ENCODE assay signal across 11 cellular contexts in genomic region chr17:40103742-40104095, GRCh38. TPM values are rescaled to one million over a fixed set of nuclear protein-coding genes. Genes with fewer than 3 reads are reported as not detected.
A peak's percentile ranks its signal among the peaks of the same experiment; 100 is the strongest.
DNase-seq lines count a peak whose midpoint lies in the region; ATAC-seq and TF ChIP-seq lines count a peak whose summit lies in the region.
"Had no signal": no experiment of that assay in that cellular context is flagged by ENCODE, and none has a peak within 500 bp of the region (broad histone marks: within the 10 kb centered on the region; RNA-seq: fewer than 3 reads in every experiment).

No MANE protein-coding gene starts in this region.

- peaks cover 11% of the 10 kb centered on the region; the same call in 1 of the 2 replicates for H3K79me2 ChIP-seq in Loucy (ENCODE audit: insufficient read depth, low read length)

- H4K20me1 ChIP-seq in Loucy (ENCODE audit: insufficient read depth, low read length, poor library complexity, severe bottlenecking), result peaks cover 7% of the 10 kb centered on the region

- no peaks in the 10 kb centered on the region for H3K36me3 ChIP-seq in CD4-positive, CD25-positive, alpha-beta regulatory T cell (ENCODE audit: control insufficient read depth, insufficient read depth, low read length)
- H3K36me3 ChIP-seq in Loucy (ENCODE audit: insufficient read depth, low read length) (no peaks in the 10 kb centered on the region), BE2C (no peaks in the 10 kb centered on the region)
- no peaks in the 10 kb centered on the region for H3K36me3 ChIP-seq in effector memory CD4-positive, alpha-beta T cell (ENCODE audit: control insufficient read depth, insufficient read depth, low read length)

- H3K4me1 Mint-ChIP-seq in CD4-positive, CD25-positive, alpha-beta regulatory T cell, result peaks cover 10 to 94% (median 69%) of the 10 kb centered on the region in 4 donors
- peaks cover 61% of the 10 kb centered on the region for H3K4me1 Mint-ChIP-seq in progenitor cell of endocrine pancreas (ENCODE audit: low read depth)

- H2AFZ ChIP-seq in Loucy (ENCODE audit: low read length), result peak overlapping the region; percentile 69

- H3K9me2 ChIP-seq in Loucy (replicated peaks; ENCODE audit: low read depth, low read length), result no peaks in the 10 kb centered on the region

- peak overlapping the region; percentile 96 to 99 (median 99) for H3K27ac Mint-ChIP-seq in CD4-positive, CD25-positive, alpha-beta regulatory T cell
- peak overlapping the region; percentile 95 for H3K27ac Mint-ChIP-seq in progenitor cell of endocrine pancreas

- H3K4me3 Mint-ChIP-seq in CD4-positive, CD25-positive, alpha-beta regulatory T cell, result peak overlapping the region; percentile 58 to 89 (median 70)
- H3K4me3 Mint-ChIP-seq in progenitor cell of endocrine pancreas (ENCODE audit: low read depth), result no peak overlapping the region

- ATAC-seq in CD4-positive, CD25-positive, alpha-beta regulatory T cell (ENCODE audit: low read depth in 2 of 2), result no peak
- no peak for ATAC-seq in HG03439 (IDR thresholded peaks at IDR 0.05; ENCODE audit: unreplicated experiment)

- peak overlapping the region; percentile 55 for H3K27ac ChIP-seq in CD4-positive, CD25-positive, alpha-beta regulatory T cell (ENCODE audit: insufficient read depth, low read length, poor library complexity, severe bottlenecking)
- peak overlapping the region; percentile 42 for H3K27ac ChIP-seq in effector memory CD4-positive, alpha-beta T cell (ENCODE audit: insufficient read depth, low read length, poor library complexity, severe bottlenecking)
- H3K27ac ChIP-seq: SJSA1 had no signal

- peak overlapping the region; percentile 28 for H3K4me2 ChIP-seq in Loucy (ENCODE audit: low read depth, low read length, poor library complexity, severe bottlenecking)

- no peaks in the 10 kb centered on the region for H3K9me3 ChIP-seq in CD4-positive, CD25-positive, alpha-beta regulatory T cell (ENCODE audit: control insufficient read depth in 2 of 2, low read length in 2 of 2)
- H3K9me3 ChIP-seq in Loucy (ENCODE audit: insufficient read depth, low read depth, low read length) (no peaks in the 10 kb centered on the region), BE2C (peaks cover 6% of the 10 kb centered on the region; the same call in 1 of the 2 replicates)
- H3K9me3 ChIP-seq in effector memory CD4-positive, alpha-beta T cell (ENCODE audit: control insufficient read depth, low read length), result no peaks in the 10 kb centered on the region
- H3K9me3 ChIP-seq: SJSA1 had no signal

- H3K9me3 Mint-ChIP-seq in CD4-positive, CD25-positive, alpha-beta regulatory T cell, result no peaks in the 10 kb centered on the region
- no peaks in the 10 kb centered on the region for H3K9me3 Mint-ChIP-seq in progenitor cell of endocrine pancreas (ENCODE audit: low read depth)
- H3K9me3 Mint-ChIP-seq: neural crest cell had no signal

- H3K4me3 ChIP-seq in CD4-positive, CD25-positive, alpha-beta regulatory T cell (ENCODE audit: low read depth, low read length), result peak overlapping the region; percentile 43
- peak overlapping the region; percentile 6 for H3K4me3 ChIP-seq in Loucy (ENCODE audit: low read length, poor library complexity, severe bottlenecking)
- H3K4me3 ChIP-seq in effector memory CD4-positive, alpha-beta T cell (ENCODE audit: insufficient read depth, low read depth, low read length, poor library complexity, severe bottlenecking), result no peak overlapping the region
- H3K4me3 ChIP-seq in BE2C (ENCODE audit: low read depth, low read length), result no peak overlapping the region
- H3K4me3 ChIP-seq: SJSA1 had no signal

- H3K36me3 Mint-ChIP-seq in CD4-positive, CD25-positive, alpha-beta regulatory T cell, result no peaks in the 10 kb centered on the region
- no peaks in the 10 kb centered on the region for H3K36me3 Mint-ChIP-seq in progenitor cell of endocrine pancreas (ENCODE audit: insufficient read depth)

- H3F3A ChIP-seq in Loucy (ENCODE audit: low read depth), result no peaks in the 10 kb centered on the region

- H3K27me3 ChIP-seq in CD4-positive, CD25-positive, alpha-beta regulatory T cell (ENCODE audit: control insufficient read depth, insufficient read depth, low read length), result no peaks in the 10 kb centered on the region
- H3K27me3 ChIP-seq in Loucy (ENCODE audit: insufficient read depth, low read length, poor library complexity, severe bottlenecking), result no peaks in the 10 kb centered on the region
- H3K27me3 ChIP-seq in effector memory CD4-positive, alpha-beta T cell (replicated peaks; ENCODE audit: control insufficient read depth, insufficient read depth, low read length, poor library complexity, severe bottlenecking), result no peaks in the 10 kb centered on the region
- no peaks in the 10 kb centered on the region for H3K27me3 ChIP-seq in BE2C
- H3K27me3 ChIP-seq: SJSA1 had no signal

- H3K4me1 ChIP-seq in CD4-positive, CD25-positive, alpha-beta regulatory T cell (ENCODE audit: control insufficient read depth, insufficient read depth, low read length, poor library complexity, severe bottlenecking), result peaks cover 93% of the 10 kb centered on the region
- H3K4me1 ChIP-seq in Loucy (ENCODE audit: insufficient read depth, low read length, poor library complexity, severe bottlenecking) (peaks cover 49% of the 10 kb centered on the region), BE2C (peaks cover 5% of the 10 kb centered on the region)
- H3K4me1 ChIP-seq in effector memory CD4-positive, alpha-beta T cell (ENCODE audit: control insufficient read depth, insufficient read depth, low read length, poor library complexity, severe bottlenecking), result peaks cover 88% of the 10 kb centered on the region

- peak in 1 of 3 donors; percentile 27 for DNase-seq in CD4-positive, CD25-positive, alpha-beta regulatory T cell
- DNase-seq in effector memory CD4-positive, alpha-beta T cell, result no peak
- DNase-seq in progenitor cell of endocrine pancreas (ENCODE audit: low spot score, unreplicated experiment) (no peak), BE2C (no peak), posterior vena cava (ENCODE audit: low spot score) (no peak), cerebellar cortex (ENCODE audit: low spot score) (no peak)
- DNase-seq: NCI-H2171 had no signal

- no peak for TF ChIP-seq CTCF in Loucy (conservative IDR thresholded peaks at IDR 0.05; ENCODE audit: low read length)
- TF ChIP-seq CTCF in progenitor cell of endocrine pancreas (IDR thresholded peaks at IDR 0.05; ENCODE audit: unreplicated experiment), result no peak
- TF ChIP-seq CTCF in BE2C (IDR thresholded peaks at IDR 0.05; ENCODE audit: low read depth, low read length), result no peak

- intact Hi-C loops in posterior vena cava (cut with DNase I), result no loop called here

- peak overlapping the region; percentile 51 for H3K9ac ChIP-seq in Loucy (ENCODE audit: low read depth, low read length, poor library complexity, severe bottlenecking)

- peaks cover 6% of the 10 kb centered on the region for H3K27me3 Mint-ChIP-seq in CD4-positive, CD25-positive, alpha-beta regulatory T cell
- H3K27me3 Mint-ChIP-seq in progenitor cell of endocrine pancreas, result peaks cover 17% of the 10 kb centered on the region

RNA-seq across cellular contexts. Expression of gene NR1D1, which starts 3.3 kb away (rescaled TPM):
- 29.5 TPM for total RNA-seq in CD4-positive, CD25-positive, alpha-beta regulatory T cell
- 10 to 100 TPM in 1 of 4 donors, 1 to 10 TPM in 3; 4.9 to 10.1 (median 6.2) TPM for polyA plus RNA-seq in CD4-positive, CD25-positive, alpha-beta regulatory T cell
- total RNA-seq in progenitor cell of endocrine pancreas (2.4 and 2.6 TPM in 2 replicates), posterior vena cava (10 to 100 TPM; 20.2 to 24.2 TPM)
- polyA plus RNA-seq in BE2C (2012; ENCODE audit: insufficient read depth, insufficient read length, low read depth), result 24.5 TPM

RNA-seq across cellular contexts. Expression of gene MSL1, which starts 18.1 kb away (rescaled TPM):
- total RNA-seq in CD4-positive, CD25-positive, alpha-beta regulatory T cell, result 126 TPM
- polyA plus RNA-seq in CD4-positive, CD25-positive, alpha-beta regulatory T cell, result 10 to 100 TPM in 2 of 4 donors, 1 to 10 TPM in 2; 9.3 to 10.5 (median 9.8) TPM
- total RNA-seq in progenitor cell of endocrine pancreas (137 and 143 TPM in 2 replicates), posterior vena cava (10 to 100 TPM; 66.7 to 68.8 TPM)
- 119 TPM for polyA plus RNA-seq in BE2C (2012; ENCODE audit: insufficient read depth, insufficient read length, low read depth)

RNA-seq across cellular contexts. Expression of gene CASC3, which starts 36.6 kb away (rescaled TPM):
- 165 TPM for total RNA-seq in CD4-positive, CD25-positive, alpha-beta regulatory T cell
- polyA plus RNA-seq in CD4-positive, CD25-positive, alpha-beta regulatory T cell, result 10 to 100 TPM; 42.5 to 46.6 (median 44.2) TPM
- total RNA-seq in progenitor cell of endocrine pancreas (121 and 122 TPM in 2 replicates), posterior vena cava (100 to 1,000 TPM in 1 of 2 donors, 10 to 100 TPM in 1; 99.2 to 103 TPM)
- 128 TPM for polyA plus RNA-seq in BE2C (2012; ENCODE audit: insufficient read depth, insufficient read length, low read depth)

RNA-seq across cellular contexts. Expression of gene THRA, which starts 41.0 kb away (rescaled TPM):
- 29.4 TPM for total RNA-seq in CD4-positive, CD25-positive, alpha-beta regulatory T cell
- 10 to 100 TPM; 10.7 to 15.9 (median 13.4) TPM for polyA plus RNA-seq in CD4-positive, CD25-positive, alpha-beta regulatory T cell
- total RNA-seq in progenitor cell of endocrine pancreas (21.3 and 25.0 TPM in 2 replicates), posterior vena cava (10 to 100 TPM; 50.8 to 65.8 TPM)
- 233 TPM for polyA plus RNA-seq in BE2C (2012; ENCODE audit: insufficient read depth, insufficient read length, low read depth)

RNA-seq across cellular contexts. Expression of gene MED24, which starts 49.5 kb away (rescaled TPM):
- 78.8 TPM for total RNA-seq in CD4-positive, CD25-positive, alpha-beta regulatory T cell
- polyA plus RNA-seq in CD4-positive, CD25-positive, alpha-beta regulatory T cell, result 10 to 100 TPM; 34.3 to 46.1 (median 40.3) TPM
- 143 and 161 TPM in 2 replicates for total RNA-seq in progenitor cell of endocrine pancreas
- polyA plus RNA-seq in BE2C (2012; ENCODE audit: insufficient read depth, insufficient read length, low read depth), result 173 TPM
- 10 to 100 TPM; 46.2 to 53.2 TPM for total RNA-seq in posterior vena cava

Comparison
In these comparisons a context has a peak if more than half of its experiments do, and no peak if none do; other contexts are left out.
1. H3K4me3 ChIP-seq: peak in CD4-positive, CD25-positive, alpha-beta regulatory T cell (single experiment) and Loucy (single experiment); none in effector memory CD4-positive, alpha-beta T cell (single experiment) and BE2C (single experiment).